ENCODE assay signal across 12 cellular contexts in genomic region chr2:224023188-224023587, GRCh38. TPM values are rescaled to one million over a fixed set of nuclear protein-coding genes. Genes with fewer than 3 reads are reported as not detected.
A peak's percentile ranks its signal among the peaks of the same experiment; 100 is the strongest.
DNase-seq lines count a peak whose midpoint lies in the region; ATAC-seq, FAIRE-seq and TF ChIP-seq lines count a peak whose summit lies in the region.
"Had no signal": no experiment of that assay in that cellular context is flagged by ENCODE, and none has a peak within 500 bp of the region (broad histone marks: within the 10 kb centered on the region; RNA-seq: fewer than 3 reads in every experiment).

No MANE protein-coding gene starts in this region.

- H3K27me3 Mint-ChIP-seq in activated T-helper 1 cell treated with anti-CD3 and anti-CD28 coated beads, Interleukin-12 subunit alpha, Interleukin-12 subunit beta, Interleukin-2, Interleukin-4 antibody, amounts not matched to agents 30 ng/mL and 10 ng/mL and 1 ng/mL, durations not matched to agents 14 hours and 24 hours and 36 hours (ENCODE audit: insufficient read depth): no peaks in the 10 kb centered on the region

- intact Hi-C loops in activated T-helper 1 cell treated with anti-CD3 and anti-CD28 coated beads, Interleukin-12 subunit alpha, Interleukin-12 subunit beta, Interleukin-2, Interleukin-4 antibody, amounts not matched to agents 30 ng/mL and 10 ng/mL and 1 ng/mL, durations not matched to agents 14 hours and 24 hours and 36 hours (cut with micrococcal nuclease): loop anchor here (1.0 to 10.0 kb wide), 3 partner anchors 10 to 1598 kb away; partner anchors contain the start of genes DOCK10 and SGPP2

- H3K4me1 Mint-ChIP-seq in activated T-helper 1 cell treated with anti-CD3 and anti-CD28 coated beads, Interleukin-12 subunit alpha, Interleukin-12 subunit beta, Interleukin-2, Interleukin-4 antibody, amounts not matched to agents 30 ng/mL and 10 ng/mL and 1 ng/mL, durations not matched to agents 14 hours and 24 hours and 36 hours (ENCODE audit: low read depth): peaks cover 57% of the 10 kb centered on the region

- peaks cover 23% of the 10 kb centered on the region for H3K9me3 Mint-ChIP-seq in activated T-helper 1 cell treated with anti-CD3 and anti-CD28 coated beads, Interleukin-12 subunit alpha, Interleukin-12 subunit beta, Interleukin-2, Interleukin-4 antibody, amounts not matched to agents 30 ng/mL and 10 ng/mL and 1 ng/mL, durations not matched to agents 14 hours and 24 hours and 36 hours

- ATAC-seq in HG02981 (IDR thresholded peaks at IDR 0.05; ENCODE audit: unreplicated experiment): no peak
- ATAC-seq: upper lobe of right lung had no signal

- peak; percentile 25 for DNase-seq in AG09319 (ENCODE audit: extremely low read depth, low read depth)
- DNase-seq in HCEC 1CT: peak; percentile 60
- no peak for DNase-seq in activated T-helper 1 cell treated with anti-CD3 and anti-CD28 coated beads, Interleukin-12 subunit alpha, Interleukin-12 subunit beta, Interleukin-2, Interleukin-4 antibody, amounts not matched to agents 30 ng/mL and 10 ng/mL and 1 ng/mL, durations not matched to agents 14 hours and 24 hours and 36 hours (ENCODE audit: low spot score)
- DNase-seq in NCI-H524 (lab: John Stamatoyannopoulos, UW): no peak
- no peak for DNase-seq in urothelium cell line (ENCODE audit: low spot score)
- no peak for DNase-seq in NCI-H748 (lab: John Stamatoyannopoulos, UW; ENCODE audit: unreplicated experiment)
- DNase-seq: adrenal gland; stimulated activated CD4-positive, alpha-beta T cell treated with anti-CD3 and anti-CD28 coated beads, Interleukin-2, amount 100 ng/mL, for 24 hours; upper lobe of right lung had no signal

- no peak for TF ChIP-seq CTCF in AG09319 (IDR thresholded peaks at IDR 0.05; ENCODE audit: low read depth, low read length)

- H3K4me3 Mint-ChIP-seq in activated T-helper 1 cell treated with anti-CD3 and anti-CD28 coated beads, Interleukin-12 subunit alpha, Interleukin-12 subunit beta, Interleukin-2, Interleukin-4 antibody, amounts not matched to agents 30 ng/mL and 10 ng/mL and 1 ng/mL, durations not matched to agents 14 hours and 24 hours and 36 hours: peak overlapping the region; percentile 12

- peak overlapping the region; percentile 69 for H3K27ac Mint-ChIP-seq in activated T-helper 1 cell treated with anti-CD3 and anti-CD28 coated beads, Interleukin-12 subunit alpha, Interleukin-12 subunit beta, Interleukin-2, Interleukin-4 antibody, amounts not matched to agents 30 ng/mL and 10 ng/mL and 1 ng/mL, durations not matched to agents 14 hours and 24 hours and 36 hours

- peaks cover 25% of the 10 kb centered on the region for H3K36me3 Mint-ChIP-seq in activated T-helper 1 cell treated with anti-CD3 and anti-CD28 coated beads, Interleukin-12 subunit alpha, Interleukin-12 subunit beta, Interleukin-2, Interleukin-4 antibody, amounts not matched to agents 30 ng/mL and 10 ng/mL and 1 ng/mL, durations not matched to agents 14 hours and 24 hours and 36 hours (ENCODE audit: low read depth)

- FAIRE-seq in islet of Langerhans (lab: Jason Lieb, UNC) (peak; percentile 97), urothelium cell line (lab: Jason Lieb, UNC) (no peak)
- FAIRE-seq: TTC549 had no signal

RNA-seq across cellular contexts. Expression of gene SERPINE2, which starts 15.9 kb away (rescaled TPM):
- 28.8 and 29.7 TPM in 2 replicates for total RNA-seq in activated T-helper 1 cell treated with anti-CD3 and anti-CD28 coated beads, Interleukin-12 subunit alpha, Interleukin-12 subunit beta, Interleukin-2, Interleukin-4 antibody, amounts not matched to agents 30 ng/mL and 10 ng/mL and 1 ng/mL, durations not matched to agents 14 hours and 24 hours and 36 hours

Comparison
In these comparisons a context has a peak if more than half of its experiments do, and no peak if none do; other contexts are left out.
1. DNase-seq: peak in AG09319 (single experiment) and HCEC 1CT (single experiment); none in activated T-helper 1 cell treated with anti-CD3 and anti-CD28 coated beads, Interleukin-12 subunit alpha, Interleukin-12 subunit beta, Interleukin-2, Interleukin-4 antibody, amounts not matched to agents 30 ng/mL and 10 ng/mL and 1 ng/mL, durations not matched to agents 14 hours and 24 hours and 36 hours (single experiment), NCI-H524 (0 of 2), urothelium cell line (single experiment) and NCI-H748 (single experiment).